In genomic region chr6:134604014-134604676, GRCh38 we compare ENCODE assay signal across 22 cellular contexts.
"Had no signal": no experiment of that assay in that cellular context is flagged by ENCODE, and none has a peak within 500 bp of the region (broad histone marks: within the 10 kb centered on the region; RNA-seq: fewer than 3 reads in every experiment).

No MANE protein-coding gene starts in this region.

- ATAC-seq: effector memory CD8-positive, alpha-beta T cell; left lobe of liver; mucosa of descending colon; pancreas; stimulated activated effector memory CD8-positive, alpha-beta T cell treated with anti-CD3 and anti-CD28 coated beads, Interleukin-12 subunit alpha, Interleukin-12 subunit beta, amount 100 ng/mL, for 72 hours had no signal

- H3K36me3 ChIP-seq: pancreas, prostate gland, right atrium auricular region, sigmoid colon, suprapubic skin, transverse colon, vagina had no signal

- H3K9me3 Mint-ChIP-seq: effector memory CD8-positive, alpha-beta T cell had no signal

- H3K9me3 ChIP-seq: pancreas, prostate gland, vagina had no signal

- H3K27me3 ChIP-seq: pancreas, right atrium auricular region, sigmoid colon, suprapubic skin, transverse colon, vagina had no signal

- H3K36me3 Mint-ChIP-seq: stimulated activated effector memory CD8-positive, alpha-beta T cell treated with anti-CD3 and anti-CD28 coated beads, Interleukin-12 subunit alpha, Interleukin-12 subunit beta, amount 100 ng/mL, for 72 hours had no signal

- H3K27me3 Mint-ChIP-seq: stimulated activated naive CD8-positive, alpha-beta T cell treated with anti-CD3 and anti-CD28 coated beads, Interleukin-15, Interleukin-2, amounts not matched to agents 100 ng/mL and 50 ng/mL, for 24 hours had no signal

- H3K4me3 Mint-ChIP-seq: effector memory CD8-positive, alpha-beta T cell; mesothelial cell of epicardium; naive B cell; nephron progenitor cell; stimulated activated effector memory CD8-positive, alpha-beta T cell treated with anti-CD3 and anti-CD28 coated beads, Interleukin-12 subunit alpha, Interleukin-12 subunit beta, amount 100 ng/mL, for 72 hours; stimulated activated naive CD8-positive, alpha-beta T cell treated with anti-CD3 and anti-CD28 coated beads, Interleukin-15, Interleukin-2, amounts not matched to agents 100 ng/mL and 50 ng/mL, for 24 hours had no signal

- H3K4me3 ChIP-seq: mucosa of descending colon, pancreas, prostate gland, right atrium auricular region, sigmoid colon, suprapubic skin, transverse colon, vagina had no signal

- H3K4me1 Mint-ChIP-seq: naive B cell; nephron progenitor cell; stimulated activated effector memory CD8-positive, alpha-beta T cell treated with anti-CD3 and anti-CD28 coated beads, Interleukin-12 subunit alpha, Interleukin-12 subunit beta, amount 100 ng/mL, for 72 hours had no signal

- H3K4me1 ChIP-seq: pancreas, prostate gland, right atrium auricular region, sigmoid colon, transverse colon, vagina had no signal

- H3K27ac Mint-ChIP-seq: effector memory CD8-positive, alpha-beta T cell; mesothelial cell of epicardium; stimulated activated effector memory CD8-positive, alpha-beta T cell treated with anti-CD3 and anti-CD28 coated beads, Interleukin-12 subunit alpha, Interleukin-12 subunit beta, amount 100 ng/mL, for 72 hours; stimulated activated naive CD8-positive, alpha-beta T cell treated with anti-CD3 and anti-CD28 coated beads, Interleukin-15, Interleukin-2, amounts not matched to agents 100 ng/mL and 50 ng/mL, for 24 hours had no signal

- DNase-seq: cerebellar nuclear complex; cortex of kidney; effector memory CD8-positive, alpha-beta T cell; head of caudate nucleus; kidney; mesenchymal stem cell; mucosa of descending colon; naive B cell; nephron progenitor cell; sigmoid colon; stimulated activated CD4-positive, alpha-beta T cell treated with anti-CD3 and anti-CD28 coated beads, Interleukin-2, amount 100 ng/mL, for 24 hours; stimulated activated CD4-positive, alpha-beta T cell treated with anti-CD3 and anti-CD28 coated beads, Interleukin-4, amount 100 ng/mL, for 24 hours; transverse colon had no signal

- H3K27ac ChIP-seq: pancreas, prostate gland, right atrium auricular region, sigmoid colon, suprapubic skin, transverse colon, vagina had no signal
